ENCODE assay signal across 11 cellular contexts in genomic region chr15:57364282-57365007, GRCh38. TPM values are rescaled to one million over a fixed set of nuclear protein-coding genes. Genes with fewer than 3 reads are reported as not detected.
A peak's percentile ranks its signal among the peaks of the same experiment; 100 is the strongest.
DNase-seq lines count a peak whose midpoint lies in the region; ATAC-seq and TF ChIP-seq lines count a peak whose summit lies in the region.
"Had no signal": no experiment of that assay in that cellular context is flagged by ENCODE, and none has a peak within 500 bp of the region (broad histone marks: within the 10 kb centered on the region; RNA-seq: fewer than 3 reads in every experiment).

No MANE protein-coding gene starts in this region.

- no peak overlapping the region for H3K27ac ChIP-seq in brain microvascular endothelial cell

- H3K36me3 ChIP-seq in BJ (ENCODE audit: control insufficient read depth, insufficient read depth, low read length) (no peaks in the 10 kb centered on the region), Loucy (ENCODE audit: insufficient read depth, low read length) (no peaks in the 10 kb centered on the region), brain microvascular endothelial cell (replicated peaks) (no peaks in the 10 kb centered on the region)

- no peaks in the 10 kb centered on the region for H3K4me1 ChIP-seq in Loucy (ENCODE audit: insufficient read depth, low read length, poor library complexity, severe bottlenecking)

- peak overlapping the region; percentile 67 for H3K27ac Mint-ChIP-seq in mesothelial cell of epicardium
- no peak overlapping the region for H3K27ac Mint-ChIP-seq in activated CD8-positive, alpha-beta memory T cell treated with anti-CD3 and anti-CD28 coated beads, Interleukin-2, amount 10 ng/mL, durations not matched to agents 7 days and 5 days
- H3K27ac Mint-ChIP-seq: T-helper 17 cell had no signal

- no peak for DNase-seq in BJ (ENCODE audit: low read depth)
- peak; percentile 39 for DNase-seq in brain microvascular endothelial cell
- DNase-seq in mesothelial cell of epicardium (ENCODE audit: low spot score in 2 of 2, unreplicated experiment in 2 of 2), result no peak
- DNase-seq in activated CD8-positive, alpha-beta memory T cell treated with anti-CD3 and anti-CD28 coated beads, Interleukin-2, amount 10 ng/mL, durations not matched to agents 7 days and 5 days, result no peak
- no peak for DNase-seq in GOT3 (lab: John Stamatoyannopoulos, UW)
- DNase-seq in SW480 (ENCODE audit: low spot score), result no peak
- DNase-seq: activated gamma-delta T cell treated with Interleukin-2 at 50 U/mL for 16 hours, NCI-H2081 treated with DMSO at 0.1 percent for 48 hours, T-helper 17 cell had no signal

- H3K4me3 Mint-ChIP-seq in mesothelial cell of epicardium, result no peak overlapping the region
- H3K4me3 Mint-ChIP-seq in activated CD8-positive, alpha-beta memory T cell treated with anti-CD3 and anti-CD28 coated beads, Interleukin-2, amount 10 ng/mL, durations not matched to agents 7 days and 5 days, result no peak overlapping the region
- H3K4me3 Mint-ChIP-seq: T-helper 17 cell had no signal

- CTCF ChIA-PET in BJ (lab: Yijun Ruan, JAX), result interaction anchor here (0.8 to 1.7 kb wide), 7 partner anchors 11 to 178 kb away, joined by 3 to 5 read pairs (median 4); no protein-coding TSS in a partner anchor
- CTCF ChIA-PET in activated CD8-positive, alpha-beta memory T cell treated with anti-CD3 and anti-CD28 coated beads, Interleukin-2, amount 10 ng/mL, durations not matched to agents 7 days and 5 days (lab: Charles Lee), result interaction anchor here (0.8 to 2.1 kb wide), 3 partner anchors 144 to 177 kb away, joined by 3 to 5 read pairs (median 3); no protein-coding TSS in a partner anchor

- H3K4me3 ChIP-seq in BJ (ENCODE audit: low read depth, low read length), result no peak overlapping the region
- H3K4me3 ChIP-seq in Loucy (ENCODE audit: low read length, poor library complexity, severe bottlenecking), result no peak overlapping the region
- no peak overlapping the region for H3K4me3 ChIP-seq in brain microvascular endothelial cell (ENCODE audit: low read depth, low read length)

- H3F3A ChIP-seq in Loucy (ENCODE audit: low read depth), result no peaks in the 10 kb centered on the region

- H2AFZ ChIP-seq in Loucy (ENCODE audit: low read length), result no peak overlapping the region

- H3K27me3 ChIP-seq in BJ (ENCODE audit: control insufficient read depth, insufficient read depth, low read length), result no peaks in the 10 kb centered on the region
- no peaks in the 10 kb centered on the region for H3K27me3 ChIP-seq in Loucy (ENCODE audit: insufficient read depth, low read length, poor library complexity, severe bottlenecking)
- H3K27me3 ChIP-seq in brain microvascular endothelial cell (replicated peaks), result no peaks in the 10 kb centered on the region

- no peak for ATAC-seq in activated CD8-positive, alpha-beta memory T cell treated with anti-CD3 and anti-CD28 coated beads, Interleukin-2, amount 10 ng/mL, durations not matched to agents 7 days and 5 days
- no peak for ATAC-seq in HG02870 (IDR thresholded peaks at IDR 0.05; ENCODE audit: unreplicated experiment)
- ATAC-seq: T-helper 17 cell had no signal

- H3K9me2 ChIP-seq in Loucy (replicated peaks; ENCODE audit: low read depth, low read length), result no peaks in the 10 kb centered on the region

- no peaks in the 10 kb centered on the region for H4K20me1 ChIP-seq in Loucy (ENCODE audit: insufficient read depth, low read length, poor library complexity, severe bottlenecking)

- H3K4me2 ChIP-seq in Loucy (ENCODE audit: low read depth, low read length, poor library complexity, severe bottlenecking), result no peak overlapping the region

- no peaks in the 10 kb centered on the region for H3K9me3 ChIP-seq in Loucy (ENCODE audit: insufficient read depth, low read depth, low read length)

- POLR2A ChIA-PET in BJ (lab: Charles Lee), result no interaction called here

- in situ Hi-C loops in brain microvascular endothelial cell (cut with HindIII; ENCODE audit: low pct_ligation_motif_present, low sequenced_read_pairs), result no loop called here

- no peaks in the 10 kb centered on the region for H3K27me3 Mint-ChIP-seq in mesothelial cell of epicardium (ENCODE audit: low read depth)
- H3K27me3 Mint-ChIP-seq in activated CD8-positive, alpha-beta memory T cell treated with anti-CD3 and anti-CD28 coated beads, Interleukin-2, amount 10 ng/mL, durations not matched to agents 7 days and 5 days, result no peaks in the 10 kb centered on the region
- H3K27me3 Mint-ChIP-seq: T-helper 17 cell had no signal

- TF ChIP-seq CTCF in BJ (IDR thresholded peaks at IDR 0.05; ENCODE audit: insufficient read depth, low read depth, low read length), result peak; percentile 49
- TF ChIP-seq CTCF in Loucy (conservative IDR thresholded peaks at IDR 0.05; ENCODE audit: low read length), result 0 out of 2 replicates have a peak, but pooled peaks have one; percentile 18
- TF ChIP-seq CTCF in brain microvascular endothelial cell (IDR thresholded peaks at IDR 0.05; ENCODE audit: low read depth, low read length, missing control alignments), result peak; percentile 81
- no peak for TF ChIP-seq CTCF in mesothelial cell of epicardium (IDR thresholded peaks at IDR 0.05; ENCODE audit: unreplicated experiment)

- H3K4me1 Mint-ChIP-seq in mesothelial cell of epicardium, result peaks cover 19% of the 10 kb centered on the region
- H3K4me1 Mint-ChIP-seq in activated CD8-positive, alpha-beta memory T cell treated with anti-CD3 and anti-CD28 coated beads, Interleukin-2, amount 10 ng/mL, durations not matched to agents 7 days and 5 days, result no peaks in the 10 kb centered on the region
- H3K4me1 Mint-ChIP-seq: T-helper 17 cell had no signal

- H3K9me3 Mint-ChIP-seq in mesothelial cell of epicardium, result no peaks in the 10 kb centered on the region
- no peaks in the 10 kb centered on the region for H3K9me3 Mint-ChIP-seq in activated CD8-positive, alpha-beta memory T cell treated with anti-CD3 and anti-CD28 coated beads, Interleukin-2, amount 10 ng/mL, durations not matched to agents 7 days and 5 days (ENCODE audit: low read depth)

- no peaks in the 10 kb centered on the region for H3K36me3 Mint-ChIP-seq in mesothelial cell of epicardium
- no peaks in the 10 kb centered on the region for H3K36me3 Mint-ChIP-seq in activated CD8-positive, alpha-beta memory T cell treated with anti-CD3 and anti-CD28 coated beads, Interleukin-2, amount 10 ng/mL, durations not matched to agents 7 days and 5 days

- no peaks in the 10 kb centered on the region for H3K79me2 ChIP-seq in Loucy (ENCODE audit: insufficient read depth, low read length)

- no peak overlapping the region for H3K9ac ChIP-seq in Loucy (ENCODE audit: low read depth, low read length, poor library complexity, severe bottlenecking)

RNA-seq across cellular contexts. Expression of gene CGNL1, which starts 11.9 kb away (rescaled TPM):
- 0.06 and 0.09 TPM in 2 replicates for polyA plus RNA-seq in BJ (2011; rRNA removed)
- polyA minus RNA-seq in BJ (2011; rRNA and poly(A)+ RNA removed), result 0.05 TPM in 2 replicates
- total RNA-seq in mesothelial cell of epicardium, result 34.1 to 36.4 TPM (median 35.7 TPM) in 3 replicates
- total RNA-seq in activated CD8-positive, alpha-beta memory T cell treated with anti-CD3 and anti-CD28 coated beads, Interleukin-2, amount 10 ng/mL, durations not matched to agents 7 days and 5 days, result not detected
- total RNA-seq: T-helper 17 cell had no signal

Comparison
In these comparisons a context has a peak if more than half of its experiments do, and no peak if none do; other contexts are left out.
1. RNA of gene CGNL1, which starts 11.9 kb away (total RNA-seq): 34.1 to 36.4 TPM in mesothelial cell of epicardium; not detected in activated CD8-positive, alpha-beta memory T cell treated with anti-CD3 and anti-CD28 coated beads, Interleukin-2, amount 10 ng/mL, durations not matched to agents 7 days and 5 days; every median in the first group is over 10 times any median in the second.